12 cellular contexts compared by ENCODE assay signal in genomic region chr16:23013484-23013883, GRCh38.
DNase-seq lines count a peak whose midpoint lies in the region; ATAC-seq and TF ChIP-seq lines count a peak whose summit lies in the region.
"Had no signal": no experiment of that assay in that cellular context is flagged by ENCODE, and none has a peak within 500 bp of the region (broad histone marks: within the 10 kb centered on the region; RNA-seq: fewer than 3 reads in every experiment).

No MANE protein-coding gene starts in this region.

- TF ChIP-seq CTCF in BE2C (IDR thresholded peaks at IDR 0.05; ENCODE audit: low read depth, low read length): peak; percentile 61
- TF ChIP-seq CTCF in GM23338 (conservative IDR thresholded peaks at IDR 0.05; ENCODE audit: low read depth in 2 of 2): peak; percentile 48 to 64
- peak; percentile 48 for TF ChIP-seq CTCF in Panc1 (IDR thresholded peaks at IDR 0.05)
- peak; percentile 7 for TF ChIP-seq CTCF in fibroblast of villous mesenchyme (IDR thresholded peaks at IDR 0.05; ENCODE audit: insufficient read depth, low read depth, low read length)

- H3K9me3 ChIP-seq in BE2C: no peaks in the 10 kb centered on the region
- H3K9me3 ChIP-seq in Panc1 (ENCODE audit: control insufficient read depth, insufficient read depth, low read depth, low read length): no peaks in the 10 kb centered on the region

- H3K9me2 ChIP-seq in GM23338 (ENCODE audit: insufficient read depth): 0 out of 2 replicates have a peak, but pooled peaks cover 3% of the 10 kb centered on the region

- H3K27ac ChIP-seq in GM23338 (ENCODE audit: low read depth) (no peak overlapping the region), Panc1 (ENCODE audit: low read length) (no peak overlapping the region)

- no peaks in the 10 kb centered on the region for H3K9me3 Mint-ChIP-seq in GM23338
- H3K9me3 Mint-ChIP-seq: activated naive CD8-positive, alpha-beta T cell treated with anti-CD3 and anti-CD28 coated beads, Interleukin-2, amount 10 ng/mL, durations not matched to agents 7 days and 5 days had no signal

- CTCF ChIA-PET in Panc1 (lab: Charles Lee): no interaction called here

- no peaks in the 10 kb centered on the region for H3K27me3 Mint-ChIP-seq in GM23338 (ENCODE audit: insufficient read depth, low read depth, poor library complexity)

- H3F3A ChIP-seq in GM23338 (replicated peaks; ENCODE audit: low read depth): no peaks in the 10 kb centered on the region

- H3K4me3 ChIP-seq in BE2C (ENCODE audit: low read depth, low read length) (no peak overlapping the region), GM23338 (no peak overlapping the region), Panc1 (ENCODE audit: low read depth in 2 of 2, low read length in 2 of 2) (no peak overlapping the region), fibroblast of villous mesenchyme (ENCODE audit: low read depth, low read length) (no peak overlapping the region)

- no peaks in the 10 kb centered on the region for H4K20me1 ChIP-seq in GM23338 (replicated peaks; ENCODE audit: insufficient read depth)

- no peak overlapping the region for H3K4me3 Mint-ChIP-seq in GM23338
- H3K4me3 Mint-ChIP-seq: activated naive CD8-positive, alpha-beta T cell treated with anti-CD3 and anti-CD28 coated beads, Interleukin-2, amount 10 ng/mL, durations not matched to agents 7 days and 5 days had no signal

- no peaks in the 10 kb centered on the region for H3K27me3 ChIP-seq in BE2C
- H3K27me3 ChIP-seq in GM23338 (ENCODE audit: insufficient read depth): no peaks in the 10 kb centered on the region
- H3K27me3 ChIP-seq in Panc1 (ENCODE audit: control insufficient read depth, insufficient read depth, low read length): peaks cover 15% of the 10 kb centered on the region

- peak overlapping the region; percentile 72; the same call in 1 of the 2 replicates for H2AFZ ChIP-seq in GM23338

- H3K4me1 Mint-ChIP-seq in GM23338: no peaks in the 10 kb centered on the region
- H3K4me1 Mint-ChIP-seq: activated naive CD8-positive, alpha-beta T cell treated with anti-CD3 and anti-CD28 coated beads, Interleukin-2, amount 10 ng/mL, durations not matched to agents 7 days and 5 days had no signal

- H3K36me3 ChIP-seq in BE2C (no peaks in the 10 kb centered on the region), GM23338 (ENCODE audit: insufficient read depth) (no peaks in the 10 kb centered on the region), Panc1 (ENCODE audit: control insufficient read depth, insufficient read depth, low read length) (no peaks in the 10 kb centered on the region)

- H3K4me1 ChIP-seq in BE2C (peaks cover 5% of the 10 kb centered on the region), GM23338 (ENCODE audit: insufficient read depth) (no peaks in the 10 kb centered on the region), Panc1 (ENCODE audit: control insufficient read depth, insufficient read depth, low read length) (no peaks in the 10 kb centered on the region)

- no peak overlapping the region for H3K27ac Mint-ChIP-seq in GM23338
- H3K27ac Mint-ChIP-seq: activated naive CD8-positive, alpha-beta T cell treated with anti-CD3 and anti-CD28 coated beads, Interleukin-2, amount 10 ng/mL, durations not matched to agents 7 days and 5 days had no signal

- intact Hi-C loops in Panc1 (cut with micrococcal nuclease; ENCODE audit: unreplicated experiment): no loop called here

- H3K79me2 ChIP-seq in GM23338 (replicated peaks; ENCODE audit: insufficient read depth): no peaks in the 10 kb centered on the region

- no peaks in the 10 kb centered on the region for H3K36me3 Mint-ChIP-seq in GM23338 (ENCODE audit: low read depth)
- H3K36me3 Mint-ChIP-seq: activated naive CD8-positive, alpha-beta T cell treated with anti-CD3 and anti-CD28 coated beads, Interleukin-2, amount 10 ng/mL, durations not matched to agents 7 days and 5 days had no signal

- DNase-seq in BE2C (peak; percentile 38), GM23338 (ENCODE audit: low spot score) (peak; percentile 56), Panc1 (ENCODE audit: low read depth, low spot score) (no peak), fibroblast of villous mesenchyme (ENCODE audit: low read depth) (no peak)
- no peak for DNase-seq in stimulated activated CD4-positive, alpha-beta T cell treated with anti-CD3 and anti-CD28 coated beads, Interleukin-12 subunit alpha, Interleukin-12 subunit beta, amount 100 ng/mL, for 4 hours
- DNase-seq: activated CD4-positive, alpha-beta T cell treated with anti-CD3 and anti-CD28 coated beads, Interleukin-2, amount 50 U/mL, for 48 hours; activated naive CD8-positive, alpha-beta T cell treated with anti-CD3 and anti-CD28 coated beads, Interleukin-2, amount 10 ng/mL, durations not matched to agents 7 days and 5 days; NCI-H2227 treated with DMSO at 0.1 percent for 48 hours; trophoblast cell had no signal

- no peak overlapping the region for H3K4me2 ChIP-seq in GM23338

- in situ Hi-C loops in Panc1 (cut with HindIII; ENCODE audit: low pct_unique_long_range_greater_than_20kb, low sequenced_read_pairs): no loop called here

- no TSS peak for BruUV-seq in Panc1 (replicated peaks; lab: Mats Ljungman, UMichigan)

- POLR2A ChIA-PET in Panc1 (lab: Charles Lee): no interaction called here

- peak; percentile 56 for ATAC-seq in GM23338
- no peak for ATAC-seq in Panc1
- no peak for ATAC-seq in GM21381 (IDR thresholded peaks at IDR 0.05; ENCODE audit: unreplicated experiment)
- no peak for ATAC-seq in HG03442 (IDR thresholded peaks at IDR 0.05; ENCODE audit: unreplicated experiment)
- ATAC-seq in HG02840 (IDR thresholded peaks at IDR 0.05; ENCODE audit: low FRiP score, unreplicated experiment): no peak

TF ChIP-seq in GM23338, 12 proteins besides CTCF, POLR2A, EP300 and RAD21:
- TF ChIP-seq, protein P1, sequence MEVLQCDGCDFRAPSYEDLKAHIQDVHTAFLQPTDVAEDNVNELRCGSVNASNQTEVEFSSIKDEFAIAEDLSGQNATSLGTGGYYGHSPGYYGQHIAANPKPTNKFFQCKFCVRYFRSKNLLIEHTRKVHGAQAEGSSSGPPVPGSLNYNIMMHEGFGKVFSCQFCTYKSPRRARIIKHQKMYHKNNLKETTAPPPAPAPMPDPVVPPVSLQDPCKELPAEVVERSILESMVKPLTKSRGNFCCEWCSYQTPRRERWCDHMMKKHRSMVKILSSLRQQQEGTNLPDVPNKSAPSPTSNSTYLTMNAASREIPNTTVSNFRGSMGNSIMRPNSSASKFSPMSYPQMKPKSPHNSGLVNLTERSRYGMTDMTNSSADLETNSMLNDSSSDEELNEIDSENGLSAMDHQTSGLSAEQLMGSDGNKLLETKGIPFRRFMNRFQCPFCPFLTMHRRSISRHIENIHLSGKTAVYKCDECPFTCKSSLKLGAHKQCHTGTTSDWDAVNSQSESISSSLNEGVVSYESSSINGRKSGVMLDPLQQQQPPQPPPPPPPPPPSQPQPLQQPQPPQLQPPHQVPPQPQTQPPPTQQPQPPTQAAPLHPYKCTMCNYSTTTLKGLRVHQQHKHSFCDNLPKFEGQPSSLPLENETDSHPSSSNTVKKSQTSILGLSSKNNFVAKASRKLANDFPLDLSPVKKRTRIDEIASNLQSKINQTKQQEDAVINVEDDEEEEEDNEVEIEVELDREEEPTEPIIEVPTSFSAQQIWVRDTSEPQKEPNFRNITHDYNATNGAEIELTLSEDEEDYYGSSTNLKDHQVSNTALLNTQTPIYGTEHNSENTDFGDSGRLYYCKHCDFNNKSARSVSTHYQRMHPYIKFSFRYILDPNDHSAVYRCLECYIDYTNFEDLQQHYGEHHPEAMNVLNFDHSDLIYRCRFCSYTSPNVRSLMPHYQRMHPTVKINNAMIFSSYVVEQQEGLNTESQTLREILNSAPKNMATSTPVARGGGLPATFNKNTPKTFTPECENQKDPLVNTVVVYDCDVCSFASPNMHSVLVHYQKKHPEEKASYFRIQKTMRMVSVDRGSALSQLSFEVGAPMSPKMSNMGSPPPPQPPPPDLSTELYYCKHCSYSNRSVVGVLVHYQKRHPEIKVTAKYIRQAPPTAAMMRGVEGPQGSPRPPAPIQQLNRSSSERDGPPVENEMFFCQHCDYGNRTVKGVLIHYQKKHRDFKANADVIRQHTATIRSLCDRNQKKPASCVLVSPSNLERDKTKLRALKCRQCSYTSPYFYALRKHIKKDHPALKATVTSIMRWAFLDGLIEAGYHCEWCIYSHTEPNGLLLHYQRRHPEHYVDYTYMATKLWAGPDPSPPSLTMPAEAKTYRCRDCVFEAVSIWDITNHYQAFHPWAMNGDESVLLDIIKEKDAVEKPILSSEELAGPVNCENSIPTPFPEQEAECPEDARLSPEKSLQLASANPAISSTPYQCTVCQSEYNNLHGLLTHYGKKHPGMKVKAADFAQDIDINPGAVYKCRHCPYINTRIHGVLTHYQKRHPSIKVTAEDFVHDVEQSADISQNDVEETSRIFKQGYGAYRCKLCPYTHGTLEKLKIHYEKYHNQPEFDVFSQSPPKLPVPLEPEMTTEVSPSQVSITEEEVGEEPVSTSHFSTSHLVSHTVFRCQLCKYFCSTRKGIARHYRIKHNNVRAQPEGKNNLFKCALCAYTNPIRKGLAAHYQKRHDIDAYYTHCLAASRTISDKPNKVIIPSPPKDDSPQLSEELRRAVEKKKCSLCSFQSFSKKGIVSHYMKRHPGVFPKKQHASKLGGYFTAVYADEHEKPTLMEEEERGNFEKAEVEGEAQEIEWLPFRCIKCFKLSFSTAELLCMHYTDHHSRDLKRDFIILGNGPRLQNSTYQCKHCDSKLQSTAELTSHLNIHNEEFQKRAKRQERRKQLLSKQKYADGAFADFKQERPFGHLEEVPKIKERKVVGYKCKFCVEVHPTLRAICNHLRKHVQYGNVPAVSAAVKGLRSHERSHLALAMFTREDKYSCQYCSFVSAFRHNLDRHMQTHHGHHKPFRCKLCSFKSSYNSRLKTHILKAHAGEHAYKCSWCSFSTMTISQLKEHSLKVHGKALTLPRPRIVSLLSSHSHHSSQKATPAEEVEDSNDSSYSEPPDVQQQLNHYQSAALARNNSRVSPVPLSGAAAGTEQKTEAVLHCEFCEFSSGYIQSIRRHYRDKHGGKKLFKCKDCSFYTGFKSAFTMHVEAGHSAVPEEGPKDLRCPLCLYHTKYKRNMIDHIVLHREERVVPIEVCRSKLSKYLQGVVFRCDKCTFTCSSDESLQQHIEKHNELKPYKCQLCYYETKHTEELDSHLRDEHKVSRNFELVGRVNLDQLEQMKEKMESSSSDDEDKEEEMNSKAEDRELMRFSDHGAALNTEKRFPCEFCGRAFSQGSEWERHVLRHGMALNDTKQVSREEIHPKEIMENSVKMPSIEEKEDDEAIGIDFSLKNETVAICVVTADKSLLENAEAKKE (CRISPR knock-in tag; IDR thresholded peaks at IDR 0.05): no peak
- TF ChIP-seq EZH2phosphoT487 (IDR thresholded peaks at IDR 0.05; ENCODE audit: unreplicated experiment) (no peak), JUNB (IDR thresholded peaks at IDR 0.05; ENCODE audit: unreplicated experiment) (no peak)

Comparison
In these comparisons a context has a peak if more than half of its experiments do, and no peak if none do; other contexts are left out.
1. DNase-seq: peak in BE2C (single experiment) and GM23338 (single experiment); none in Panc1 (single experiment), fibroblast of villous mesenchyme (single experiment) and stimulated activated CD4-positive, alpha-beta T cell treated with anti-CD3 and anti-CD28 coated beads, Interleukin-12 subunit alpha, Interleukin-12 subunit beta, amount 100 ng/mL, for 4 hours (single experiment).
2. CTCF ChIP-seq: peak in every context shown above with its lines; median percentile 61 in BE2C; 56 in GM23338; 48 in Panc1; 7 in fibroblast of villous mesenchyme.